In the genomic region with DNA sequence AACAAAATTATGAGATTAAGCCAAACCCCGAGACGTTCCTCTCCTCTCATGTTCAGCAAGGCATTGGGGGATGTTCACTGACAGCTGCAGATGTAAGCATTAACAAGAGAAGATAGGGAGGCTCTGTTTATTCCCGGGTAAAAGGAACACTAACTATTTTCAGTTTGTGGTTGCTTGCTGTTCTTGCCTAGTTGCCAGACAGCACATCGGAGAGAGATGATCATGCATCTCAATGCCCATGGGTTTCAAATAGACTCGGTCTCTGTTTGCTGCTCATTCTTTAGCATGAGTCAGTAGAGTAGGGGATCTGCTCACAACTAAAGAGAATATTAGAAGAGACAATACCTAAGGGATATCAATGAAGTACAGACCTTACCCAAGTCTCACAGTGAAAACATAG, we compare ENCODE assay signal across 20 cellular contexts.
"Had no signal": no experiment of that assay in that cellular context is flagged by ENCODE, and none has a peak within 500 bp of the region (broad histone marks: within the 10 kb centered on the region; RNA-seq: fewer than 3 reads in every experiment).

No MANE protein-coding gene starts in this region.

- H2AFZ ChIP-seq: hepatocyte had no signal

- H3K4me2 ChIP-seq: hepatocyte had no signal

- H3K4me1 ChIP-seq: transverse colon, vagina had no signal

- H3K79me2 ChIP-seq: hepatocyte had no signal

- H3K27me3 ChIP-seq: hepatocyte, left lung, ovary, right atrium auricular region, right lobe of liver, transverse colon, upper lobe of left lung, vagina had no signal

- H3K36me3 ChIP-seq: heart right ventricle, left lung, lower lobe of right lung, ovary, right atrium auricular region, right lobe of liver, spleen, transverse colon, upper lobe of left lung, vagina had no signal

- H3K9me3 ChIP-seq: heart right ventricle, left lung, lower lobe of right lung, ovary, right atrium auricular region, right lobe of liver, spleen, transverse colon, upper lobe of left lung, vagina had no signal

- H3K27ac ChIP-seq: heart right ventricle, hepatocyte, left lung, lower lobe of right lung, ovary, right atrium auricular region, right lobe of liver, spleen, transverse colon, upper lobe of left lung, vagina had no signal

- H3K4me3 ChIP-seq: heart right ventricle, hepatocyte, left lung, lower lobe of right lung, ovary, right atrium auricular region, right lobe of liver, spleen, transverse colon, upper lobe of left lung, vagina had no signal

- DNase-seq: heart right ventricle; kidney; left colon; left lung; lower lobe of right lung; mammary epithelial cell; mesendoderm; naive thymus-derived CD4-positive, alpha-beta T cell; ovary; right lobe of liver; small intestine; spleen; stimulated activated CD4-positive, alpha-beta T cell treated with anti-CD3 and anti-CD28 coated beads, Interleukin-4, amount 100 ng/mL, for 24 hours; stimulated activated naive CD4-positive, alpha-beta T cell; substantia nigra; transverse colon; upper lobe of left lung had no signal
